Comparison of ENCODE assay signal across 1 cellular context in the genomic region with DNA sequence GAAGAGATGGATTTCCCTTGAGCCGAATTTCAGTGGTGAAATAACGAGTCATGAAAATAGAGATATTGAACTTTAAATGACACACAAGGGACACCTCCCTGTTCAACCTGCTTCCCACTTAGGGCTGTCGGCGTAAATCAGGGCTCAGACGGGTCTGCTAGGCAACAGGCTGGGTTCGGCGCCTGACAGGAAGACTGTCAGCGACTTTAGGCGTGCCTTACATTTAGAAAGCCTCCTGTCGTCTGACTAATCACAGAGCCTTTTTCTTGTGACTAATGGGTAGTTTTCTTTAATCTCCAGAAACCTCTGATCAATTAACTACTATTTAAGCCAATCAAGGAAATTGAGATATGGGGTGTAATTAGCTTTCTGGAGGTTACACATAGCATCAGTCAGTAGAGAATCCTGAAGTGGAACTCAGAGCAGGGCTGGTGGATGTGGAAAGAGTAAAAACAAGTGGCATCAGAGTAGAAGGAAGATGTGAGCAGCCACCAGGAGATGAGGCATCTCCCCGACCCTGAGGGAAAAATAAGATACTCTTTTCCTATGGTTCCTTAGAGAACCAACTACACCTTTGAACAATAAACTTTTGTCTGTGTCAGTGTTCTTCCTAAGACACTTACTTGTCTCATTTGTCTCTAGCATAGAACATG.
TF ChIP-seq lines count a peak whose summit lies in the region.

No MANE protein-coding gene starts in this region.

TF ChIP-seq in H1, 55 proteins besides CTCF, POLR2A, EP300 and RAD21:
- TF ChIP-seq SIX5 (IDR thresholded peaks at IDR 0.05; ENCODE audit: low read depth, low read length) (no peak), NRF1 (IDR thresholded peaks at IDR 0.05; ENCODE audit: low read depth, low read length) (no peak)
